In the genomic region with DNA sequence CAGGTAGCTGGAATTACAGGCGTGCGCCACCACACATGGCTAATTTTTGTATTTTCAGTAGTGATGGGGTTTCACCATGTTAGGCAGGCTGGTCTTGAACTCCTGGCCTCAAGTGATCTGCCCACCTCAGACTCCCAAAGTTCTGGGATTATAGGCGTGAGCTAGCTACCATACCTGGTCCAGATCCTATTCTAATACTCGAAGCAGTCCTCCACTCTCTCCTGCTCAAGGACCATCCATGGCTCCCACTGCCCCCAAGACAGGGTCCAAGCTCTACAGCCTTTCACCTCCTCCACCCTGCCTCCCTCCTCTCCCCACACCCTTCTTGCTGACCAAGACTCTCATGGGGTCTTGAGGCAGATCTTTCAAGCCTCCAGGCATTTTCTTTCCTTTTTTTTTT, we compare ENCODE assay signal across 2 cellular contexts.
TF ChIP-seq lines count a peak whose summit lies in the region.

No MANE protein-coding gene starts in this region.

TF ChIP-seq in HEK293, 187 proteins besides CTCF, POLR2A, EP300 and RAD21:
- TF ChIP-seq, protein P1, sequence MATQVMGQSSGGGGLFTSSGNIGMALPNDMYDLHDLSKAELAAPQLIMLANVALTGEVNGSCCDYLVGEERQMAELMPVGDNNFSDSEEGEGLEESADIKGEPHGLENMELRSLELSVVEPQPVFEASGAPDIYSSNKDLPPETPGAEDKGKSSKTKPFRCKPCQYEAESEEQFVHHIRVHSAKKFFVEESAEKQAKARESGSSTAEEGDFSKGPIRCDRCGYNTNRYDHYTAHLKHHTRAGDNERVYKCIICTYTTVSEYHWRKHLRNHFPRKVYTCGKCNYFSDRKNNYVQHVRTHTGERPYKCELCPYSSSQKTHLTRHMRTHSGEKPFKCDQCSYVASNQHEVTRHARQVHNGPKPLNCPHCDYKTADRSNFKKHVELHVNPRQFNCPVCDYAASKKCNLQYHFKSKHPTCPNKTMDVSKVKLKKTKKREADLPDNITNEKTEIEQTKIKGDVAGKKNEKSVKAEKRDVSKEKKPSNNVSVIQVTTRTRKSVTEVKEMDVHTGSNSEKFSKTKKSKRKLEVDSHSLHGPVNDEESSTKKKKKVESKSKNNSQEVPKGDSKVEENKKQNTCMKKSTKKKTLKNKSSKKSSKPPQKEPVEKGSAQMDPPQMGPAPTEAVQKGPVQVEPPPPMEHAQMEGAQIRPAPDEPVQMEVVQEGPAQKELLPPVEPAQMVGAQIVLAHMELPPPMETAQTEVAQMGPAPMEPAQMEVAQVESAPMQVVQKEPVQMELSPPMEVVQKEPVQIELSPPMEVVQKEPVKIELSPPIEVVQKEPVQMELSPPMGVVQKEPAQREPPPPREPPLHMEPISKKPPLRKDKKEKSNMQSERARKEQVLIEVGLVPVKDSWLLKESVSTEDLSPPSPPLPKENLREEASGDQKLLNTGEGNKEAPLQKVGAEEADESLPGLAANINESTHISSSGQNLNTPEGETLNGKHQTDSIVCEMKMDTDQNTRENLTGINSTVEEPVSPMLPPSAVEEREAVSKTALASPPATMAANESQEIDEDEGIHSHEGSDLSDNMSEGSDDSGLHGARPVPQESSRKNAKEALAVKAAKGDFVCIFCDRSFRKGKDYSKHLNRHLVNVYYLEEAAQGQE (tag by site-specific recombination; IDR thresholded peaks at IDR 0.05) = no peak
- TF ChIP-seq ZNF16 (tag by site-specific recombination; IDR thresholded peaks at IDR 0.05; ENCODE audit: low read depth) = 0 out of 2 replicates have a peak, but pooled peaks have one; percentile 59
- TF ChIP-seq ZNF391 (tag by site-specific recombination; IDR thresholded peaks at IDR 0.05; ENCODE audit: borderline replicate concordance, low read depth) = no peak
- TF ChIP-seq SP7 (tag by site-specific recombination; IDR thresholded peaks at IDR 0.05) = no peak
- TF ChIP-seq ZNF658 (tag by site-specific recombination; IDR thresholded peaks at IDR 0.05) = no peak
- TF ChIP-seq ZNF23 (tag by site-specific recombination; IDR thresholded peaks at IDR 0.05; ENCODE audit: borderline replicate concordance) = no peak

TF ChIP-seq in K562, 482 proteins besides CTCF, POLR2A, EP300 and RAD21:
- TF ChIP-seq, protein P2, sequence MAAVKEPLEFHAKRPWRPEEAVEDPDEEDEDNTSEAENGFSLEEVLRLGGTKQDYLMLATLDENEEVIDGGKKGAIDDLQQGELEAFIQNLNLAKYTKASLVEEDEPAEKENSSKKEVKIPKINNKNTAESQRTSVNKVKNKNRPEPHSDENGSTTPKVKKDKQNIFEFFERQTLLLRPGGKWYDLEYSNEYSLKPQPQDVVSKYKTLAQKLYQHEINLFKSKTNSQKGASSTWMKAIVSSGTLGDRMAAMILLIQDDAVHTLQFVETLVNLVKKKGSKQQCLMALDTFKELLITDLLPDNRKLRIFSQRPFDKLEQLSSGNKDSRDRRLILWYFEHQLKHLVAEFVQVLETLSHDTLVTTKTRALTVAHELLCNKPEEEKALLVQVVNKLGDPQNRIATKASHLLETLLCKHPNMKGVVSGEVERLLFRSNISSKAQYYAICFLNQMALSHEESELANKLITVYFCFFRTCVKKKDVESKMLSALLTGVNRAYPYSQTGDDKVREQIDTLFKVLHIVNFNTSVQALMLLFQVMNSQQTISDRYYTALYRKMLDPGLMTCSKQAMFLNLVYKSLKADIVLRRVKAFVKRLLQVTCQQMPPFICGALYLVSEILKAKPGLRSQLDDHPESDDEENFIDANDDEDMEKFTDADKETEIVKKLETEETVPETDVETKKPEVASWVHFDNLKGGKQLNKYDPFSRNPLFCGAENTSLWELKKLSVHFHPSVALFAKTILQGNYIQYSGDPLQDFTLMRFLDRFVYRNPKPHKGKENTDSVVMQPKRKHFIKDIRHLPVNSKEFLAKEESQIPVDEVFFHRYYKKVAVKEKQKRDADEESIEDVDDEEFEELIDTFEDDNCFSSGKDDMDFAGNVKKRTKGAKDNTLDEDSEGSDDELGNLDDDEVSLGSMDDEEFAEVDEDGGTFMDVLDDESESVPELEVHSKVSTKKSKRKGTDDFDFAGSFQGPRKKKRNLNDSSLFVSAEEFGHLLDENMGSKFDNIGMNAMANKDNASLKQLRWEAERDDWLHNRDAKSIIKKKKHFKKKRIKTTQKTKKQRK (IDR thresholded peaks at IDR 0.05; ENCODE audit: borderline replicate concordance, low read depth, low read length) = no peak
- 0 out of 2 replicates have a peak, but pooled peaks have one; percentile 17 for TF ChIP-seq ADNP (tag; IDR thresholded peaks at IDR 0.05)
- peak; percentile 8 for TF ChIP-seq ZFP36 (IDR thresholded peaks at IDR 0.05; ENCODE audit: low read depth, low read length, partially characterized antibody)
- TF ChIP-seq LARP7 (IDR thresholded peaks at IDR 0.05) = no peak
